Comparison of ENCODE assay signal across 1 cellular context in the genomic region with DNA sequence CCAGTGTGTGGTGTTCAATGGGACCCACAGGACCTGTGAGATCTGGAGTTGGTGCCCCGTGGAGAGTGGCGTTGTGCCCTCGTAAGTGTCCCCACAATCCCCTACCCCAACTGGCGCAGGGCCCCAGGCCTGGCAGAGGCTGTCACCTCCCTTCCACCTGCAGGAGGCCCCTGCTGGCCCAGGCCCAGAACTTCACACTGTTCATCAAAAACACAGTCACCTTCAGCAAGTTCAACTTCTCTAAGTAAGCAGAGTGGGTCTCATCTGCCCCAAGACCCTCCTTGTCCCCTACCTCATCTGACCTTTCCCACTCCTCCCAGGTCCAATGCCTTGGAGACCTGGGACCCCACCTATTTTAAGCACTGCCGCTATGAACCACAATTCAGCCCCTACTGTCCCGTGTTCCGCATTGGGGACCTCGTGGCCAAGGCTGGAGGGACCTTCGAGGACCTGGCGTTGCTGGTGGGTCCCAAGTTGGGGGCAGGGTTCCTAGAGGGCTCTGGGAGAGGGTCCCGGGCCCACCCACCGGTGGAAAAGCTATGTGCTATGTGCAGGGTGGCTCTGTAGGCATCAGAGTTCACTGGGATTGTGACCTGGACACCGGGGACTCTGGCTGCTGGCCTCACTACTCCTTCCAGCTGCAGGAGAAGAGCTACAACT.
TF ChIP-seq lines count a peak whose summit lies in the region.

No MANE protein-coding gene starts in this region.

TF ChIP-seq in K562, 482 proteins besides CTCF, POLR2A, EP300 and RAD21 (continued from another document and continues in another):
- TF ChIP-seq THRB (CRISPR knock-in tag; conservative IDR thresholded peaks at IDR 0.05) (peak; percentile 79; the same call in 1 of the 2 replicates), DMBX1 (CRISPR knock-in tag; IDR thresholded peaks at IDR 0.05; ENCODE audit: borderline replicate concordance) (no peak), HIVEP1 (CRISPR knock-in tag; IDR thresholded peaks at IDR 0.05) (peak; percentile 26; the same call in 1 of the 2 replicates), NFIC (IDR thresholded peaks at IDR 0.05) (no peak), POLR3A (IDR thresholded peaks at IDR 0.05; ENCODE audit: borderline replicate concordance, extremely low read depth, insufficient read depth, insufficient read length) (no peak), ZNF717 (CRISPR knock-in tag; IDR thresholded peaks at IDR 0.05) (no peak), KHSRP (IDR thresholded peaks at IDR 0.05) (no peak), TAF1 (IDR thresholded peaks at IDR 0.05; ENCODE audit: control insufficient read depth, extremely low read depth, insufficient read depth, low read length, severe bottlenecking) (no peak), NCOA6 (IDR thresholded peaks at IDR 0.05) (no peak), KLF1 (tag; IDR thresholded peaks at IDR 0.05) (no peak), ESRRA (IDR thresholded peaks at IDR 0.05; ENCODE audit: borderline replicate concordance, low read depth) (no peak), ZNF124 (CRISPR knock-in tag; IDR thresholded peaks at IDR 0.05) (no peak), ZNF24 (IDR thresholded peaks at IDR 0.05) (no peak), SAP30 (IDR thresholded peaks at IDR 0.05; ENCODE audit: borderline replicate concordance, insufficient read depth, low read depth, low read length, poor library complexity, severe bottlenecking) (no peak), CHD7 (IDR thresholded peaks at IDR 0.05; ENCODE audit: low read depth, low read length) (no peak), NR2C2 (CRISPR knock-in tag; IDR thresholded peaks at IDR 0.05) (no peak), NR2C2 (tag; IDR thresholded peaks at IDR 0.05) (no peak), THAP12 (CRISPR knock-in tag; IDR thresholded peaks at IDR 0.05) (no peak), U2AF1 (optimal IDR thresholded peaks at IDR 0.05; ENCODE audit: low read depth, low read length) (no peak), ARID1B (IDR thresholded peaks at IDR 0.05) (no peak), SMC3 (conservative IDR thresholded peaks at IDR 0.05; ENCODE audit: insufficient read depth, low read depth, low read length) (0 out of 2 replicates have a peak, but pooled peaks have one; percentile 21), MAFK (IDR thresholded peaks at IDR 0.05; ENCODE audit: low read length) (0 out of 2 replicates have a peak, but pooled peaks have one; percentile 5), MXI1 (IDR thresholded peaks at IDR 0.05; ENCODE audit: low read depth, low read length) (no peak), ZNF175 (CRISPR knock-in tag; IDR thresholded peaks at IDR 0.05; ENCODE audit: low read depth) (no peak), ARID3B (CRISPR knock-in tag; IDR thresholded peaks at IDR 0.05; ENCODE audit: borderline replicate concordance) (no peak), ARHGAP35 (IDR thresholded peaks at IDR 0.05; ENCODE audit: partially characterized antibody) (no peak), NR2F6 (CRISPR knock-in tag; IDR thresholded peaks at IDR 0.05) (no peak), REST (CRISPR knock-in tag; IDR thresholded peaks at IDR 0.05; ENCODE audit: low read depth) (no peak), PURB (CRISPR knock-in tag; IDR thresholded peaks at IDR 0.05; ENCODE audit: low read depth) (no peak)
- TF ChIP-seq, protein P1, sequence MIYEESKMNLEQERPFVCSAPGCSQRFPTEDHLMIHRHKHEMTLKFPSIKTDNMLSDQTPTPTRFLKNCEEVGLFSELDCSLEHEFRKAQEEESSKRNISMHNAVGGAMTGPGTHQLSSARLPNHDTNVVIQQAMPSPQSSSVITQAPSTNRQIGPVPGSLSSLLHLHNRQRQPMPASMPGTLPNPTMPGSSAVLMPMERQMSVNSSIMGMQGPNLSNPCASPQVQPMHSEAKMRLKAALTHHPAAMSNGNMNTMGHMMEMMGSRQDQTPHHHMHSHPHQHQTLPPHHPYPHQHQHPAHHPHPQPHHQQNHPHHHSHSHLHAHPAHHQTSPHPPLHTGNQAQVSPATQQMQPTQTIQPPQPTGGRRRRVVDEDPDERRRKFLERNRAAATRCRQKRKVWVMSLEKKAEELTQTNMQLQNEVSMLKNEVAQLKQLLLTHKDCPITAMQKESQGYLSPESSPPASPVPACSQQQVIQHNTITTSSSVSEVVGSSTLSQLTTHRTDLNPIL (CRISPR knock-in tag; IDR thresholded peaks at IDR 0.05) = no peak
